Comparison of ENCODE assay signal across 2 cellular contexts in the genomic region with DNA sequence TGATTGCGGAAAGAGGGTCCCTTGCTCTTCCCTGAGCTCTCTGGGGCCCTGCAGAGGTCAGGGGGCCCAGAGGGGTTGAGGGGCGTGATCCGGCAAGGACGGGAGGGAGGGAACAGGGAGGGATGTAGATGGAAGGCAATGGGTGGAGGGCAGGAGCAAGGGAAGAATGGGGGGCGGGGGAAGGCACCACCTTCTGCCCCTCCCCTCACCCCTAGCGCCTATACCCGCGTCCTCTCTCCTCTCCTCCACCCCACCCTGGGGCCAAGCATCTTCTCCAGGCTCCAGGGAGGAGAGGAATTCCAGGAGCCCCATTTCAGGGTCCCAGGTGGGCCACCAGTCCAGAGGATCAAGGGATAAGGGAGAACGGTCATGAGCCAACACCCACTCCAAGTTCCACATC.
TF ChIP-seq lines count a peak whose summit lies in the region.

No MANE protein-coding gene starts in this region.

TF ChIP-seq in GM23338, 12 proteins besides CTCF, POLR2A, EP300 and RAD21 (continues in another document):
- TF ChIP-seq NANOG (IDR thresholded peaks at IDR 0.05; ENCODE audit: borderline replicate concordance) (no peak), STAT1 (IDR thresholded peaks at IDR 0.05; ENCODE audit: unreplicated experiment) (no peak), CREB1 (CRISPR knock-in tag; IDR thresholded peaks at IDR 0.05; ENCODE audit: low read depth) (no peak), EZH2 (IDR thresholded peaks at IDR 0.05; ENCODE audit: low read depth, unreplicated experiment) (no peak), ZNF462 (CRISPR knock-in tag; IDR thresholded peaks at IDR 0.05) (no peak), POLR2AphosphoS5 (IDR thresholded peaks at IDR 0.05; ENCODE audit: low read depth) (no peak), JUNB (IDR thresholded peaks at IDR 0.05; ENCODE audit: unreplicated experiment) (no peak), ZNF114 (CRISPR knock-in tag; IDR thresholded peaks at IDR 0.05) (no peak)
- TF ChIP-seq, protein P1, sequence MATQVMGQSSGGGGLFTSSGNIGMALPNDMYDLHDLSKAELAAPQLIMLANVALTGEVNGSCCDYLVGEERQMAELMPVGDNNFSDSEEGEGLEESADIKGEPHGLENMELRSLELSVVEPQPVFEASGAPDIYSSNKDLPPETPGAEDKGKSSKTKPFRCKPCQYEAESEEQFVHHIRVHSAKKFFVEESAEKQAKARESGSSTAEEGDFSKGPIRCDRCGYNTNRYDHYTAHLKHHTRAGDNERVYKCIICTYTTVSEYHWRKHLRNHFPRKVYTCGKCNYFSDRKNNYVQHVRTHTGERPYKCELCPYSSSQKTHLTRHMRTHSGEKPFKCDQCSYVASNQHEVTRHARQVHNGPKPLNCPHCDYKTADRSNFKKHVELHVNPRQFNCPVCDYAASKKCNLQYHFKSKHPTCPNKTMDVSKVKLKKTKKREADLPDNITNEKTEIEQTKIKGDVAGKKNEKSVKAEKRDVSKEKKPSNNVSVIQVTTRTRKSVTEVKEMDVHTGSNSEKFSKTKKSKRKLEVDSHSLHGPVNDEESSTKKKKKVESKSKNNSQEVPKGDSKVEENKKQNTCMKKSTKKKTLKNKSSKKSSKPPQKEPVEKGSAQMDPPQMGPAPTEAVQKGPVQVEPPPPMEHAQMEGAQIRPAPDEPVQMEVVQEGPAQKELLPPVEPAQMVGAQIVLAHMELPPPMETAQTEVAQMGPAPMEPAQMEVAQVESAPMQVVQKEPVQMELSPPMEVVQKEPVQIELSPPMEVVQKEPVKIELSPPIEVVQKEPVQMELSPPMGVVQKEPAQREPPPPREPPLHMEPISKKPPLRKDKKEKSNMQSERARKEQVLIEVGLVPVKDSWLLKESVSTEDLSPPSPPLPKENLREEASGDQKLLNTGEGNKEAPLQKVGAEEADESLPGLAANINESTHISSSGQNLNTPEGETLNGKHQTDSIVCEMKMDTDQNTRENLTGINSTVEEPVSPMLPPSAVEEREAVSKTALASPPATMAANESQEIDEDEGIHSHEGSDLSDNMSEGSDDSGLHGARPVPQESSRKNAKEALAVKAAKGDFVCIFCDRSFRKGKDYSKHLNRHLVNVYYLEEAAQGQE (IDR thresholded peaks at IDR 0.05; ENCODE audit: unreplicated experiment), result no peak
- TF ChIP-seq, protein P2, sequence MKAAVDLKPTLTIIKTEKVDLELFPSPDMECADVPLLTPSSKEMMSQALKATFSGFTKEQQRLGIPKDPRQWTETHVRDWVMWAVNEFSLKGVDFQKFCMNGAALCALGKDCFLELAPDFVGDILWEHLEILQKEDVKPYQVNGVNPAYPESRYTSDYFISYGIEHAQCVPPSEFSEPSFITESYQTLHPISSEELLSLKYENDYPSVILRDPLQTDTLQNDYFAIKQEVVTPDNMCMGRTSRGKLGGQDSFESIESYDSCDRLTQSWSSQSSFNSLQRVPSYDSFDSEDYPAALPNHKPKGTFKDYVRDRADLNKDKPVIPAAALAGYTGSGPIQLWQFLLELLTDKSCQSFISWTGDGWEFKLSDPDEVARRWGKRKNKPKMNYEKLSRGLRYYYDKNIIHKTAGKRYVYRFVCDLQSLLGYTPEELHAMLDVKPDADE (IDR thresholded peaks at IDR 0.05), result no peak

TF ChIP-seq in HCT116, 20 proteins besides CTCF, POLR2A, EP300 and RAD21:
- no peak for TF ChIP-seq ATF3 (IDR thresholded peaks at IDR 0.05)
- no peak for TF ChIP-seq EZH2 (IDR thresholded peaks at IDR 0.05)
- TF ChIP-seq MAX (IDR thresholded peaks at IDR 0.05), result no peak
- no peak for TF ChIP-seq ZFX (IDR thresholded peaks at IDR 0.05)
- no peak for TF ChIP-seq JUND (IDR thresholded peaks at IDR 0.05)
- TF ChIP-seq ELF1 (IDR thresholded peaks at IDR 0.05; ENCODE audit: borderline replicate concordance, low read depth), result no peak
- no peak for TF ChIP-seq ZNF274 (IDR thresholded peaks at IDR 0.05; ENCODE audit: low read depth, low read length)
- TF ChIP-seq FOSL1 (IDR thresholded peaks at IDR 0.05; ENCODE audit: low read depth), result no peak
- no peak for TF ChIP-seq TCF7L2 (IDR thresholded peaks at IDR 0.05; ENCODE audit: borderline replicate concordance, extremely low read depth, insufficient read depth, insufficient read length)
- no peak for TF ChIP-seq SIN3A (IDR thresholded peaks at IDR 0.05; ENCODE audit: low read depth)
- TF ChIP-seq, protein P1 (IDR thresholded peaks at IDR 0.05; ENCODE audit: low read depth), result no peak
- TF ChIP-seq SP1 (IDR thresholded peaks at IDR 0.05; ENCODE audit: low read depth), result no peak
- no peak for TF ChIP-seq CBX3 (IDR thresholded peaks at IDR 0.05; ENCODE audit: low read depth)
- no peak for TF ChIP-seq CEBPB (IDR thresholded peaks at IDR 0.05; ENCODE audit: low read depth)
- TF ChIP-seq EZH2phosphoT487 (IDR thresholded peaks at IDR 0.05; ENCODE audit: borderline replicate concordance), result no peak
- no peak for TF ChIP-seq POLR2AphosphoS5 (IDR thresholded peaks at IDR 0.05; ENCODE audit: low read depth, low read length)
